In genomic region chr12:47672068-47672467, GRCh38 we compare ENCODE assay signal across 25 cellular contexts. TPM values are rescaled to one million over a fixed set of nuclear protein-coding genes. Genes with fewer than 3 reads are reported as not detected.
"Had no signal": no experiment of that assay in that cellular context is flagged by ENCODE, and none has a peak within 500 bp of the region (broad histone marks: within the 10 kb centered on the region; RNA-seq: fewer than 3 reads in every experiment).

No MANE protein-coding gene starts in this region.

- H3K27me3 ChIP-seq: adrenal gland, colonic mucosa, dorsolateral prefrontal cortex, esophagus squamous epithelium, gastrocnemius medialis, right lobe of liver, vagina had no signal

- H3K9me3 Mint-ChIP-seq: activated CD4-positive, alpha-beta T cell treated with anti-CD3 and anti-CD28 coated beads, Interleukin-2, amount 10 ng/mL, durations not matched to agents 7 days and 5 days; activated naive CD4-positive, alpha-beta T cell treated with anti-CD3 and anti-CD28 coated beads, Interleukin-2, amount 10 ng/mL, durations not matched to agents 7 days and 5 days; effector memory CD8-positive, alpha-beta T cell; type B pancreatic cell had no signal

- H3K27me3 Mint-ChIP-seq: activated CD4-positive, alpha-beta T cell treated with anti-CD3 and anti-CD28 coated beads, Interleukin-2, amount 10 ng/mL, durations not matched to agents 7 days and 5 days; activated naive CD4-positive, alpha-beta T cell treated with anti-CD3 and anti-CD28 coated beads, Interleukin-2, amount 10 ng/mL, durations not matched to agents 7 days and 5 days; effector memory CD8-positive, alpha-beta T cell; T-helper 17 cell; type B pancreatic cell had no signal

- H3K27ac ChIP-seq: adrenal gland, colonic mucosa, dorsolateral prefrontal cortex, esophagus squamous epithelium, gastrocnemius medialis, right lobe of liver, skin epidermis, thoracic aorta, vagina had no signal

- H3K4me3 ChIP-seq: adrenal gland, colonic mucosa, dorsolateral prefrontal cortex, esophagus squamous epithelium, gastrocnemius medialis, mucosa of descending colon, right lobe of liver, skin epidermis, thoracic aorta, vagina had no signal

- ATAC-seq: activated CD4-positive, CD25-positive, alpha-beta regulatory T cell treated with anti-CD3 and anti-CD28 coated beads, Interleukin-2, amount 50 U/mL, for 24 hours; activated CD8-positive, alpha-beta T cell treated with anti-CD3 and anti-CD28 coated beads, Interleukin-2, amount 10 ng/mL, durations not matched to agents 7 days and 5 days; effector memory CD8-positive, alpha-beta T cell; gastrocnemius medialis; mucosa of descending colon; right lobe of liver; T-helper 17 cell had no signal

- H3K4me1 Mint-ChIP-seq: neural crest cell had no signal

- FAIRE-seq: astrocyte had no signal

- H3K27ac Mint-ChIP-seq: activated CD4-positive, alpha-beta T cell treated with anti-CD3 and anti-CD28 coated beads, Interleukin-2, amount 10 ng/mL, durations not matched to agents 7 days and 5 days; activated CD8-positive, alpha-beta T cell treated with anti-CD3 and anti-CD28 coated beads, Interleukin-2, amount 10 ng/mL, durations not matched to agents 7 days and 5 days; activated naive CD4-positive, alpha-beta T cell treated with anti-CD3 and anti-CD28 coated beads, Interleukin-2, amount 10 ng/mL, durations not matched to agents 7 days and 5 days; T-helper 17 cell; type B pancreatic cell had no signal

- H3K4me1 ChIP-seq: adrenal gland, colonic mucosa, esophagus squamous epithelium, gastrocnemius medialis, right lobe of liver, vagina had no signal

- H3K9me3 ChIP-seq: adrenal gland, colonic mucosa, esophagus squamous epithelium, gastrocnemius medialis, mucosa of descending colon, right lobe of liver, thoracic aorta, vagina had no signal

- H3K4me3 Mint-ChIP-seq: activated CD4-positive, alpha-beta T cell treated with anti-CD3 and anti-CD28 coated beads, Interleukin-2, amount 10 ng/mL, durations not matched to agents 7 days and 5 days; activated CD8-positive, alpha-beta T cell treated with anti-CD3 and anti-CD28 coated beads, Interleukin-2, amount 10 ng/mL, durations not matched to agents 7 days and 5 days; activated naive CD4-positive, alpha-beta T cell treated with anti-CD3 and anti-CD28 coated beads, Interleukin-2, amount 10 ng/mL, durations not matched to agents 7 days and 5 days; effector memory CD8-positive, alpha-beta T cell; neural crest cell; T-helper 17 cell; type B pancreatic cell had no signal

- DNase-seq: activated CD4-positive, alpha-beta T cell treated with anti-CD3 and anti-CD28 coated beads, Interleukin-2, amount 10 ng/mL, durations not matched to agents 7 days and 5 days; activated CD8-positive, alpha-beta T cell treated with anti-CD3 and anti-CD28 coated beads, Interleukin-2, amount 10 ng/mL, durations not matched to agents 7 days and 5 days; activated naive CD4-positive, alpha-beta T cell treated with anti-CD3 and anti-CD28 coated beads, Interleukin-2, amount 10 ng/mL, durations not matched to agents 7 days and 5 days; adrenal gland; colonic mucosa; dorsolateral prefrontal cortex; effector memory CD8-positive, alpha-beta T cell; esophagus squamous epithelium; gastrocnemius medialis; hypothalamus; mesendoderm; mucosa of descending colon; occipital lobe; right lobe of liver; stimulated activated CD4-positive, alpha-beta T cell treated with anti-CD3 and anti-CD28 coated beads, Interleukin-1b, Interleukin-23, amount 100 ng/mL, for 48 hours; SW 1271; T-helper 17 cell had no signal

- H3K36me3 ChIP-seq: colonic mucosa had no signal

RNA-seq across cellular contexts. Expression of gene ENDOU, which starts 53.2 kb away (rescaled TPM):
- total RNA-seq: activated CD4-positive, alpha-beta T cell treated with anti-CD3 and anti-CD28 coated beads, Interleukin-2, amount 10 ng/mL, durations not matched to agents 7 days and 5 days; activated CD8-positive, alpha-beta T cell treated with anti-CD3 and anti-CD28 coated beads, Interleukin-2, amount 10 ng/mL, durations not matched to agents 7 days and 5 days; astrocyte; colonic mucosa; neural crest cell; occipital lobe; right lobe of liver had no signal
- polyA plus RNA-seq: liver had no signal
